8 cellular contexts compared by ENCODE assay signal in the genomic region with DNA sequence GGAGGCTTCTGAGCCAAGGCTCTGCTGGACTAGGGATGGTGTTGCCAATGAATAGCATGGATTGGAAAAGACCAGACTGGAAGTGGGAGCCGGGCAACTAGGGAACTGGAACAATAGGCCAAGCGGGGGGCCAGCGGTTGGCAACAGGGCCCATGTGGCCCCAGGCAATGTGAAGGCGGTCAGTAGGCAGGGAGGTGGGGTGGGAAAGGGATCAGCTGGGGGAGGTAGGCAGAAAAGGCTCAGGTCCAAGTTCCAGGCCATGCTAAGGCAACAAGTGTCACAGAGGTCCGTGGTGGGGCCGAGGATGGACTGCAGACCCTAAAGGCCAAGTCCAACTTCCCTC.
DNase-seq lines count a peak whose midpoint lies in the region; ATAC-seq lines count a peak whose summit lies in the region.

No MANE protein-coding gene starts in this region.

- no peaks in the 10 kb centered on the region for H3K27me3 Mint-ChIP-seq in stimulated activated naive B cell treated with anti-CD40 and anti-IgM and Interleukin-4, amounts not matched to agents 10 μg/mL and 1 μg/mL and 100 μg/mL, for 72 hours
- H3K27me3 Mint-ChIP-seq in T-helper 2 cell treated with Interferon-gamma antibody and Interleukin-4, amounts not matched to agents 5 μg/mL and 100 μg/mL, for 36 hours (ENCODE audit: low read depth) = no peaks in the 10 kb centered on the region

- no peaks in the 10 kb centered on the region for H3K27me3 ChIP-seq in HUES48 (ENCODE audit: control insufficient read depth, insufficient read depth, low read length)

- DNase-seq in kidney glomerular epithelial cell (lab: John Stamatoyannopoulos, UW) (peak; percentile 70), NCI-H2196 treated with DMSO at 0.1 percent for 48 hours (lab: John Stamatoyannopoulos, UW; ENCODE audit: unreplicated experiment) (no peak)
- DNase-seq in stimulated activated naive B cell treated with anti-CD40 and anti-IgM and Interleukin-4, amounts not matched to agents 10 μg/mL and 1 μg/mL and 100 μg/mL, for 72 hours = no peak
- DNase-seq in T-helper 2 cell treated with Interferon-gamma antibody and Interleukin-4, amounts not matched to agents 5 μg/mL and 100 μg/mL, for 36 hours (ENCODE audit: low spot score) = no peak

- peak overlapping the region; percentile 78 for H3K27ac ChIP-seq in HUES48 (ENCODE audit: low read depth, low read length)
- H3K27ac ChIP-seq in angular gyrus (ENCODE audit: low read depth, low read length) = peak overlapping the region; percentile 82

- H3K4me3 Mint-ChIP-seq in stimulated activated naive B cell treated with anti-CD40 and anti-IgM and Interleukin-4, amounts not matched to agents 10 μg/mL and 1 μg/mL and 100 μg/mL, for 72 hours = peak overlapping the region in 1 of 2 donors; percentile 25
- no peak overlapping the region for H3K4me3 Mint-ChIP-seq in T-helper 2 cell treated with Interferon-gamma antibody and Interleukin-4, amounts not matched to agents 5 μg/mL and 100 μg/mL, for 36 hours

- peaks cover 21% of the 10 kb centered on the region for H3K4me1 ChIP-seq in HUES48 (ENCODE audit: control insufficient read depth, insufficient read depth, low read length)

- peaks cover 13 to 34% of the 10 kb centered on the region in 2 donors for H3K36me3 Mint-ChIP-seq in stimulated activated naive B cell treated with anti-CD40 and anti-IgM and Interleukin-4, amounts not matched to agents 10 μg/mL and 1 μg/mL and 100 μg/mL, for 72 hours
- H3K36me3 Mint-ChIP-seq in T-helper 2 cell treated with Interferon-gamma antibody and Interleukin-4, amounts not matched to agents 5 μg/mL and 100 μg/mL, for 36 hours (ENCODE audit: low read depth) = peaks cover 2% of the 10 kb centered on the region

- no peaks in the 10 kb centered on the region for H3K9me3 ChIP-seq in HUES48 (ENCODE audit: control insufficient read depth, insufficient read depth, low read length)

- no peak for ATAC-seq in stimulated activated naive B cell treated with anti-CD40 and anti-IgM and Interleukin-4, amounts not matched to agents 10 μg/mL and 1 μg/mL and 100 μg/mL, for 72 hours (replicated peaks)
- no peak for ATAC-seq in GM18870 (IDR thresholded peaks at IDR 0.05; ENCODE audit: unreplicated experiment)
- ATAC-seq in HG03095 (IDR thresholded peaks at IDR 0.05; ENCODE audit: unreplicated experiment) = no peak

- H3K27ac Mint-ChIP-seq in stimulated activated naive B cell treated with anti-CD40 and anti-IgM and Interleukin-4, amounts not matched to agents 10 μg/mL and 1 μg/mL and 100 μg/mL, for 72 hours = peak overlapping the region; percentile 87
- no peak overlapping the region for H3K27ac Mint-ChIP-seq in T-helper 2 cell treated with Interferon-gamma antibody and Interleukin-4, amounts not matched to agents 5 μg/mL and 100 μg/mL, for 36 hours

- H3K36me3 ChIP-seq in HUES48 (ENCODE audit: control insufficient read depth, insufficient read depth, low read length) = peaks cover 27% of the 10 kb centered on the region

- no peaks in the 10 kb centered on the region for H3K9me3 Mint-ChIP-seq in stimulated activated naive B cell treated with anti-CD40 and anti-IgM and Interleukin-4, amounts not matched to agents 10 μg/mL and 1 μg/mL and 100 μg/mL, for 72 hours
- no peaks in the 10 kb centered on the region for H3K9me3 Mint-ChIP-seq in T-helper 2 cell treated with Interferon-gamma antibody and Interleukin-4, amounts not matched to agents 5 μg/mL and 100 μg/mL, for 36 hours

- H3K9ac ChIP-seq in HUES48 (ENCODE audit: low read depth, low read length) = no peak overlapping the region

- H3K4me1 Mint-ChIP-seq in stimulated activated naive B cell treated with anti-CD40 and anti-IgM and Interleukin-4, amounts not matched to agents 10 μg/mL and 1 μg/mL and 100 μg/mL, for 72 hours = peaks cover 29 to 52% of the 10 kb centered on the region in 2 donors
- H3K4me1 Mint-ChIP-seq in T-helper 2 cell treated with Interferon-gamma antibody and Interleukin-4, amounts not matched to agents 5 μg/mL and 100 μg/mL, for 36 hours (ENCODE audit: low read depth) = peaks cover 20% of the 10 kb centered on the region

- H3K4me3 ChIP-seq in HUES48 (ENCODE audit: low read depth, low read length) = no peak overlapping the region
